In the genomic region with DNA sequence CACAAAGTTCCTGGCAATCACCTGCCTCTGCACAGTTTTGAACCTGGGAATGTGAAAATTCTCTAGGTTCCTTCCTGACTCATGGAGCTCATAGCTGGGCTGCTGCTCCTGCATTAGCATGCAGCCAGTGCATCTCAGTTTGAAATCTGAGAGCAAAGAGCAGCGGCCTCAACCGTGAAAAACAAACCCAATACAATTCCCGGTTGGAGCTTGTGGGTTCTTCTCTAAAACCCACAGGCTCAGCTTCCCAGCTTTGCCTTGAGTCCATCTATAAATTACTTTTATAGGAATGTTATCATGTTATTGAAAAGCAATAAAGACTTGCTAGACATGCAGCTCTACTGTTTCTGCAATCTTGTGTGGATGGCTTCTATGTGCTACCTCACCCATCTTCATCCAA, we compare ENCODE assay signal across 22 cellular contexts.
"Had no signal": no experiment of that assay in that cellular context is flagged by ENCODE, and none has a peak within 500 bp of the region (broad histone marks: within the 10 kb centered on the region; RNA-seq: fewer than 3 reads in every experiment).

No MANE protein-coding gene starts in this region.

- H3K36me3 ChIP-seq: left ventricle myocardium inferior, lower lobe of right lung, suprapubic skin, thyroid gland, upper lobe of left lung had no signal

- H3K9me3 Mint-ChIP-seq: central memory CD8-positive, alpha-beta T cell had no signal

- H3K27ac ChIP-seq: dorsolateral prefrontal cortex, foreskin keratinocyte, left ventricle myocardium inferior, lower lobe of right lung, psoas muscle, suprapubic skin, thyroid gland, upper lobe of left lung had no signal

- H3K36me3 Mint-ChIP-seq: immature natural killer cell, memory B cell, mesothelial cell of epicardium, natural killer cell had no signal

- H3K4me1 ChIP-seq: foreskin keratinocyte, psoas muscle had no signal

- FAIRE-seq: keratinocyte, small intestine had no signal

- H3K27me3 Mint-ChIP-seq: central memory CD8-positive, alpha-beta T cell; memory B cell had no signal

- H3K9me3 ChIP-seq: lower lobe of right lung, suprapubic skin, thyroid gland, upper lobe of left lung had no signal

- H3K27ac Mint-ChIP-seq: immature natural killer cell, memory B cell, mesothelial cell of epicardium, natural killer cell had no signal

- H3K4me1 Mint-ChIP-seq: central memory CD8-positive, alpha-beta T cell; immature natural killer cell; memory B cell; natural killer cell had no signal

- H3K4me3 ChIP-seq: dorsolateral prefrontal cortex, left ventricle myocardium inferior, lower lobe of right lung, psoas muscle, suprapubic skin, thyroid gland, upper lobe of left lung had no signal

- DNase-seq: cortex of kidney; dorsolateral prefrontal cortex; effector CD8-positive, alpha-beta T cell; foreskin keratinocyte; immature natural killer cell; left ventricle myocardium inferior; lower lobe of right lung; natural killer cell; occipital lobe; psoas muscle; retina; small intestine; stimulated activated CD4-positive, alpha-beta T cell treated with anti-CD3 and anti-CD28 coated beads, Interleukin-12 subunit alpha, Interleukin-12 subunit beta, amount 100 ng/mL, for 4 hours; stimulated activated CD4-positive, alpha-beta T cell treated with anti-CD3 and anti-CD28 coated beads, Interleukin-2, amount 100 ng/mL, for 48 hours; stimulated activated naive CD4-positive, alpha-beta T cell treated with Interleukin-2 at 50 U/mL for 16 hours; thyroid gland had no signal

- H3K4me3 Mint-ChIP-seq: central memory CD8-positive, alpha-beta T cell; immature natural killer cell; memory B cell; mesothelial cell of epicardium; natural killer cell had no signal

- H3K27me3 ChIP-seq: foreskin keratinocyte, suprapubic skin, thyroid gland, upper lobe of left lung had no signal
